Comparison of ENCODE assay signal across 9 cellular contexts in genomic region chrY:20576460-20576859, GRCh38. TPM values are rescaled to one million over a fixed set of nuclear protein-coding genes. Genes with fewer than 3 reads are reported as not detected.
DNase-seq lines count a peak whose midpoint lies in the region; ATAC-seq and TF ChIP-seq lines count a peak whose summit lies in the region.
"Had no signal": no experiment of that assay in that cellular context is flagged by ENCODE, and none has a peak within 500 bp of the region (broad histone marks: within the 10 kb centered on the region; RNA-seq: fewer than 3 reads in every experiment).

No MANE protein-coding gene starts in this region.

- H3K79me2 ChIP-seq in osteoblast (ENCODE audit: insufficient read depth, low read length), result no peaks in the 10 kb centered on the region

- ATAC-seq in activated CD8-positive, alpha-beta T cell treated with anti-CD3 and anti-CD28 coated beads for 36 hours, result no peak

- DNase-seq in AG04449 (ENCODE audit: low read depth, low spot score), result no peak
- no peak for DNase-seq in activated CD8-positive, alpha-beta T cell treated with anti-CD3 and anti-CD28 coated beads for 36 hours
- DNase-seq in amygdala (lab: John Stamatoyannopoulos, UW), result no peak
- no peak for DNase-seq in stimulated activated CD4-positive, alpha-beta T cell treated with anti-CD3 and anti-CD28 coated beads, Interleukin-2, amount 100 ng/mL, for 24 hours
- DNase-seq in NCI-H2029 (lab: John Stamatoyannopoulos, UW), result no peak
- DNase-seq in osteoblast (ENCODE audit: insufficient read length, low spot score, missing footprints), result no peak
- DNase-seq: NCI-H345 had no signal

- H3K27me3 Mint-ChIP-seq in activated CD8-positive, alpha-beta T cell treated with anti-CD3 and anti-CD28 coated beads for 36 hours, result no peaks in the 10 kb centered on the region

- no peaks in the 10 kb centered on the region for H4K20me1 ChIP-seq in osteoblast (ENCODE audit: insufficient read depth, low read length)

- TF ChIP-seq CTCF in AG04449 (IDR thresholded peaks at IDR 0.05; ENCODE audit: insufficient read depth, low read length, missing control alignments) (no peak), GM12874 (IDR thresholded peaks at IDR 0.05; ENCODE audit: insufficient read depth, low read depth, low read length) (0 out of 2 replicates have a peak, but pooled peaks have one; percentile 6), osteoblast (IDR thresholded peaks at IDR 0.05; ENCODE audit: extremely low read depth, low read depth, low read length) (no peak)
- no peak for TF ChIP-seq CTCF in activated CD8-positive, alpha-beta T cell treated with anti-CD3 and anti-CD28 coated beads for 36 hours (IDR thresholded peaks at IDR 0.05)

- CTCF ChIA-PET in AG04449 (lab: Yijun Ruan, JAX), result no interaction called here
- CTCF ChIA-PET in activated CD8-positive, alpha-beta T cell treated with anti-CD3 and anti-CD28 coated beads for 36 hours (lab: Charles Lee), result no interaction called here

- H3K36me3 Mint-ChIP-seq in activated CD8-positive, alpha-beta T cell treated with anti-CD3 and anti-CD28 coated beads for 36 hours (ENCODE audit: low read depth), result peaks cover 9% of the 10 kb centered on the region

- peaks cover 23% of the 10 kb centered on the region for H3K4me1 Mint-ChIP-seq in activated CD8-positive, alpha-beta T cell treated with anti-CD3 and anti-CD28 coated beads for 36 hours (ENCODE audit: low read depth)

- peak overlapping the region; percentile 95 for H3K27ac Mint-ChIP-seq in activated CD8-positive, alpha-beta T cell treated with anti-CD3 and anti-CD28 coated beads for 36 hours

- POLR2A ChIA-PET in AG04449 (lab: Yijun Ruan, JAX), result no interaction called here
- POLR2A ChIA-PET in activated CD8-positive, alpha-beta T cell treated with anti-CD3 and anti-CD28 coated beads for 36 hours (lab: Charles Lee), result interaction anchor here (0.7 to 1.3 kb wide), 3 partner anchors 14 to 45 kb away, joined by 3 to 5 read pairs (median 3); no protein-coding TSS in a partner anchor

- no peak overlapping the region for H2AFZ ChIP-seq in osteoblast (ENCODE audit: low read length)

- H3K4me3 ChIP-seq in AG04449 (ENCODE audit: low read depth, low read length), result peak overlapping the region; percentile 75
- peak overlapping the region; percentile 97 for H3K4me3 ChIP-seq in iPS-20b (ENCODE audit: low read length)
- H3K4me3 ChIP-seq in osteoblast (ENCODE audit: insufficient read depth, low read length), result no peak overlapping the region

- intact Hi-C loops in activated CD8-positive, alpha-beta T cell treated with anti-CD3 and anti-CD28 coated beads for 36 hours (cut with micrococcal nuclease), result loop anchor here (10.0 kb wide), 1 partner anchor 168 kb away; no protein-coding TSS in a partner anchor

- H3K9me3 ChIP-seq in iPS-20b (ENCODE audit: insufficient read depth, low read depth, low read length) (no peaks in the 10 kb centered on the region), osteoblast (ENCODE audit: low read depth, low read length) (no peaks in the 10 kb centered on the region)

- peak overlapping the region; percentile 97 for H3K9ac ChIP-seq in iPS-20b (ENCODE audit: low read depth, low read length)

- H3K36me3 ChIP-seq in iPS-20b (ENCODE audit: insufficient read depth, low read depth, low read length), result peaks cover 9% of the 10 kb centered on the region; the same call in 1 of the 2 replicates
- H3K36me3 ChIP-seq in osteoblast (ENCODE audit: insufficient read depth, low read length), result no peaks in the 10 kb centered on the region

- H3K9me3 Mint-ChIP-seq in activated CD8-positive, alpha-beta T cell treated with anti-CD3 and anti-CD28 coated beads for 36 hours, result peaks cover 1% of the 10 kb centered on the region

- no peaks in the 10 kb centered on the region for H3K4me1 ChIP-seq in iPS-20b (ENCODE audit: insufficient read depth, low read length)
- no peaks in the 10 kb centered on the region for H3K4me1 ChIP-seq in osteoblast (ENCODE audit: insufficient read depth, low read length)

- H3K27ac ChIP-seq in iPS-20b (ENCODE audit: low read length) (peak overlapping the region; percentile 84), osteoblast (ENCODE audit: low read depth, low read length) (no peak overlapping the region)

- H3K4me2 ChIP-seq in osteoblast (ENCODE audit: insufficient read depth, low read length), result no peak overlapping the region

- H3K27me3 ChIP-seq in iPS-20b (ENCODE audit: insufficient read depth, low read length) (no peaks in the 10 kb centered on the region), osteoblast (ENCODE audit: insufficient read depth, low read length) (no peaks in the 10 kb centered on the region)

- H3K4me3 Mint-ChIP-seq in activated CD8-positive, alpha-beta T cell treated with anti-CD3 and anti-CD28 coated beads for 36 hours, result peak overlapping the region; percentile 83

RNA-seq across cellular contexts. Expression of gene EIF1AY, which starts 0.9 kb away (rescaled TPM):
- total RNA-seq in activated CD8-positive, alpha-beta T cell treated with anti-CD3 and anti-CD28 coated beads for 36 hours, result 10 to 100 TPM; 89.8 to 92.0 TPM
- total RNA-seq in osteoblast, result 10.5 TPM in 1 of 2 replicates, not detected in the other
